14 cellular contexts compared by ENCODE assay signal in genomic region chr12:100329800-100330199, GRCh38. TPM values are rescaled to one million over a fixed set of nuclear protein-coding genes. Genes with fewer than 3 reads are reported as not detected.
DNase-seq lines count a peak whose midpoint lies in the region; ATAC-seq and TF ChIP-seq lines count a peak whose summit lies in the region.
"Had no signal": no experiment of that assay in that cellular context is flagged by ENCODE, and none has a peak within 500 bp of the region (broad histone marks: within the 10 kb centered on the region; RNA-seq: fewer than 3 reads in every experiment).

No MANE protein-coding gene starts in this region.

- no peaks in the 10 kb centered on the region for H3K36me3 ChIP-seq in KMS-11 (ENCODE audit: insufficient read depth)

- H3K9ac ChIP-seq in KMS-11 = peak overlapping the region; percentile 28; the same call in 1 of the 2 replicates

- ATAC-seq in GM18519 (IDR thresholded peaks at IDR 0.05; ENCODE audit: low FRiP score, unreplicated experiment) = peak; percentile 92
- ATAC-seq in GM19468 (IDR thresholded peaks at IDR 0.05; ENCODE audit: extremely low read depth, unreplicated experiment) = peak; percentile 66
- peak; percentile 61 for ATAC-seq in HG02970 (IDR thresholded peaks at IDR 0.05; ENCODE audit: low FRiP score, unreplicated experiment)
- no peak for ATAC-seq in left ventricle myocardium superior

- no peak for TF ChIP-seq CTCF in KMS-11 (conservative IDR thresholded peaks at IDR 0.05; ENCODE audit: low read depth, low read length)

- intact Hi-C loops in left ventricle myocardium superior (cut with micrococcal nuclease) = no loop called here

- H4K20me1 ChIP-seq in KMS-11 (ENCODE audit: insufficient read depth) = no peaks in the 10 kb centered on the region

- no peak for DNase-seq in left ventricle myocardium superior
- DNase-seq in NCI-H446 treated with DMSO at 0.1 percent for 48 hours (lab: John Stamatoyannopoulos, UW) = no peak
- DNase-seq in DMS 273 treated with DMSO at 0.1 percent for 48 hours (lab: John Stamatoyannopoulos, UW) = no peak
- DNase-seq in erythroblast (lab: John Stamatoyannopoulos, UW) = no peak
- DNase-seq: activated CD4-positive, alpha-beta T cell treated with anti-CD3 and anti-CD28 coated beads for 4 hours; naive B cell; NCI-H446; SIG-M5 had no signal

- peak overlapping the region; percentile 51 for H3K4me2 ChIP-seq in KMS-11
- H3K4me2 ChIP-seq: smooth muscle cell had no signal

- H3K4me3 ChIP-seq in KMS-11 (IDR thresholded peaks at IDR 0.05; ENCODE audit: insufficient read depth, low read depth, low read length) = no peak overlapping the region
- H3K4me3 ChIP-seq: smooth muscle cell had no signal

- H3K27ac ChIP-seq in KMS-11 = peak overlapping the region; percentile 90

- no peak for TF ChIP-seq POLR2A in erythroblast (IDR thresholded peaks at IDR 0.05; ENCODE audit: low read length)

- H3K79me2 ChIP-seq in KMS-11 (ENCODE audit: insufficient read depth, low read depth) = no peaks in the 10 kb centered on the region

- H3K4me1 ChIP-seq in KMS-11 (ENCODE audit: low read depth, poor library complexity, severe bottlenecking) = peaks cover 46% of the 10 kb centered on the region

- no peak overlapping the region for H2AFZ ChIP-seq in KMS-11 (ENCODE audit: low read depth)

- H3K27me3 ChIP-seq in KMS-11 (ENCODE audit: insufficient read depth, low read depth) = no peaks in the 10 kb centered on the region

RNA-seq across cellular contexts. Expression of gene SLC17A8, which starts 27.1 kb away (rescaled TPM):
- total RNA-seq in left ventricle myocardium superior = not detected
- total RNA-seq: endothelial cell of umbilical vein, smooth muscle cell had no signal
